ENCODE assay signal across 17 cellular contexts in genomic region chr5:80164799-80165198, GRCh38.
DNase-seq lines count a peak whose midpoint lies in the region; ATAC-seq and TF ChIP-seq lines count a peak whose summit lies in the region.
"Had no signal": no experiment of that assay in that cellular context is flagged by ENCODE, and none has a peak within 500 bp of the region (broad histone marks: within the 10 kb centered on the region; RNA-seq: fewer than 3 reads in every experiment).

No MANE protein-coding gene starts in this region.

- no peaks in the 10 kb centered on the region for H3K27me3 Mint-ChIP-seq in activated naive CD4-positive, alpha-beta T cell treated with anti-CD3 and anti-CD28 coated beads, Interleukin-2, amount 50 U/mL, for 24 hours
- H3K27me3 Mint-ChIP-seq in Caco-2 (ENCODE audit: insufficient read depth, unreplicated experiment) (no peaks in the 10 kb centered on the region), progenitor cell of endocrine pancreas (no peaks in the 10 kb centered on the region), type B pancreatic cell (no peaks in the 10 kb centered on the region)
- H3K27me3 Mint-ChIP-seq in central memory CD8-positive, alpha-beta T cell = no peaks in the 10 kb centered on the region

- H4K20me1 ChIP-seq in GM23248 (ENCODE audit: insufficient read depth) = no peaks in the 10 kb centered on the region

- no peak for ATAC-seq in central memory CD8-positive, alpha-beta T cell (replicated peaks; ENCODE audit: extremely low read depth, poor library complexity, severe bottlenecking)
- ATAC-seq: K562 had no signal

- H3K9me3 Mint-ChIP-seq in activated naive CD4-positive, alpha-beta T cell treated with anti-CD3 and anti-CD28 coated beads, Interleukin-2, amount 50 U/mL, for 24 hours = peaks cover 4% of the 10 kb centered on the region
- peaks cover 12% of the 10 kb centered on the region for H3K9me3 Mint-ChIP-seq in Caco-2 (ENCODE audit: unreplicated experiment)
- no peaks in the 10 kb centered on the region for H3K9me3 Mint-ChIP-seq in central memory CD8-positive, alpha-beta T cell
- peaks cover 16% of the 10 kb centered on the region for H3K9me3 Mint-ChIP-seq in progenitor cell of endocrine pancreas (ENCODE audit: low read depth)
- H3K9me3 Mint-ChIP-seq in type B pancreatic cell = no peaks in the 10 kb centered on the region

- BruUV-seq in Caco-2 (replicated peaks; lab: Mats Ljungman, UMichigan) = no TSS peak

- DNase-seq in activated naive CD4-positive, alpha-beta T cell treated with anti-CD3 and anti-CD28 coated beads, Interleukin-2, amount 50 U/mL, for 16 hours = no peak
- no peak for DNase-seq in Caco-2
- no peak for DNase-seq in central memory CD8-positive, alpha-beta T cell (ENCODE audit: low spot score in 2 of 2)
- DNase-seq in progenitor cell of endocrine pancreas (ENCODE audit: low spot score, unreplicated experiment) = no peak
- no peak for DNase-seq in type B pancreatic cell (ENCODE audit: extremely low spot score, unreplicated experiment)
- DNase-seq in spleen = no peak
- DNase-seq in GM23248 = no peak
- DNase-seq: C1 segment of cervical spinal cord; DMS79 treated with DMSO at 0.1 percent for 48 hours; NCI-H187; NK-92 treated with Interleukin-12 subunit alpha and Interleukin-12 subunit beta, amount 100 ng/mL, for 24 hours; RPMI8226; SIG-M5 had no signal

- TF ChIP-seq CTCF in Caco-2 (IDR thresholded peaks at IDR 0.05; ENCODE audit: insufficient read depth in 1 of 2, low read depth in 1 of 2, low read length in 1 of 2, severe bottlenecking in 1 of 2, unreplicated experiment in 1 of 2) (no peak), progenitor cell of endocrine pancreas (IDR thresholded peaks at IDR 0.05; ENCODE audit: unreplicated experiment) (no peak), type B pancreatic cell (conservative IDR thresholded peaks at IDR 0.05) (no peak), spleen (IDR thresholded peaks at IDR 0.05 in 8 of 11, conservative IDR thresholded peaks at IDR 0.05 in 3 of 11) (no peak)

- CTCF ChIA-PET in Caco-2 (lab: Charles Lee) = interaction anchor here (0.5 to 2.4 kb wide), 3 partner anchors 40 to 91 kb away, joined by 5 to 15 read pairs (median 10); partner anchors contain the start of gene SERINC5

- WGBS in spleen, 5 donors = 78 to 91% (median 90%) methylated on average over 1 of the region's 1 CpG
- WGBS in GM23248 (ENCODE audit: low coverage in 1 of 2, low lambda C conversion rate in 2 of 2, missing lambda C conversion rate in 2 of 2), 2 experiments = 85 to 93% methylated on average over 1 of the region's 1 CpG

- H3K4me1 Mint-ChIP-seq in activated naive CD4-positive, alpha-beta T cell treated with anti-CD3 and anti-CD28 coated beads, Interleukin-2, amount 50 U/mL, for 24 hours = peaks cover 71% of the 10 kb centered on the region
- H3K4me1 Mint-ChIP-seq in Caco-2 (ENCODE audit: low read depth, unreplicated experiment) (peaks cover 60% of the 10 kb centered on the region), progenitor cell of endocrine pancreas (ENCODE audit: low read depth) (peaks cover 24% of the 10 kb centered on the region), type B pancreatic cell (ENCODE audit: unreplicated experiment) (peaks cover 21% of the 10 kb centered on the region)
- peaks cover 6% of the 10 kb centered on the region for H3K4me1 Mint-ChIP-seq in central memory CD8-positive, alpha-beta T cell

- POLR2A ChIA-PET in Caco-2 (lab: Charles Lee) = interaction anchor here (0.5 to 1.6 kb wide), 4 partner anchors 17 to 93 kb away, joined by 4 to 5 read pairs (median 4); partner anchors contain the start of gene SERINC5

- H3K36me3 ChIP-seq in Caco-2 (ENCODE audit: control insufficient read depth, insufficient read depth, low read length) = peaks cover 7% of the 10 kb centered on the region; the same call in 1 of the 2 replicates
- peaks cover 0 to 64% (median 2%) of the 10 kb centered on the region in 6 donors for H3K36me3 ChIP-seq in spleen
- peaks cover 3% of the 10 kb centered on the region for H3K36me3 ChIP-seq in GM23248 (ENCODE audit: low read depth)

- H3K4me3 ChIP-seq in Caco-2 (ENCODE audit: low read depth, low read length) (no peak overlapping the region), spleen (no peak overlapping the region), GM23248 (no peak overlapping the region)
- H3K4me3 ChIP-seq: HAP-1, K562 had no signal

- no peaks in the 10 kb centered on the region; the same call in 1 of the 2 replicates for H3K9me3 ChIP-seq in Caco-2
- no peaks in the 10 kb centered on the region for H3K9me3 ChIP-seq in spleen
- H3K9me3 ChIP-seq in GM23248 (ENCODE audit: low read depth) = no peaks in the 10 kb centered on the region
- H3K9me3 ChIP-seq: HAP-1 had no signal

- intact Hi-C loops in Caco-2 (cut with micrococcal nuclease; ENCODE audit: unreplicated experiment) (loop anchor here (1.0 to 5.0 kb wide), 5 partner anchors 20 to 93 kb away; partner anchors contain the start of gene SERINC5), spleen (cut with DNase I; ENCODE audit: low total_unique reads) (no loop called here)

- peaks cover 40% of the 10 kb centered on the region for H3K4me1 ChIP-seq in Caco-2
- peaks cover 0 to 33% (median 4%) of the 10 kb centered on the region in 6 donors for H3K4me1 ChIP-seq in spleen
- H3K4me1 ChIP-seq in GM23248 (ENCODE audit: insufficient read depth) = no peaks in the 10 kb centered on the region

- in situ Hi-C loops in GM23248 (cut with MboI) = no loop called here

- no peaks in the 10 kb centered on the region for H3K79me2 ChIP-seq in GM23248 (ENCODE audit: insufficient read depth)

- no peak overlapping the region for H3K9ac ChIP-seq in GM23248

- H3F3A ChIP-seq in GM23248 (ENCODE audit: insufficient read depth) = no peaks in the 10 kb centered on the region

- TF ChIP-seq POLR2A in spleen (IDR thresholded peaks at IDR 0.05) = no peak

- H3K27ac ChIP-seq in spleen (no peak overlapping the region), GM23248 (no peak overlapping the region)
- H3K27ac ChIP-seq: HL-60 had no signal

- H3K27ac Mint-ChIP-seq in activated naive CD4-positive, alpha-beta T cell treated with anti-CD3 and anti-CD28 coated beads, Interleukin-2, amount 50 U/mL, for 24 hours = peak overlapping the region; percentile 74
- peak overlapping the region; percentile 70 for H3K27ac Mint-ChIP-seq in Caco-2 (ENCODE audit: unreplicated experiment)
- peak overlapping the region; percentile 29 for H3K27ac Mint-ChIP-seq in central memory CD8-positive, alpha-beta T cell (ENCODE audit: low read depth)
- peak overlapping the region; percentile 60 for H3K27ac Mint-ChIP-seq in progenitor cell of endocrine pancreas
- H3K27ac Mint-ChIP-seq in type B pancreatic cell = no peak overlapping the region

- H2AFZ ChIP-seq in GM23248 = no peak overlapping the region

- no peak overlapping the region for H3K4me3 Mint-ChIP-seq in activated naive CD4-positive, alpha-beta T cell treated with anti-CD3 and anti-CD28 coated beads, Interleukin-2, amount 50 U/mL, for 24 hours
- H3K4me3 Mint-ChIP-seq in Caco-2 (ENCODE audit: unreplicated experiment) (peak overlapping the region; percentile 27), progenitor cell of endocrine pancreas (ENCODE audit: low read depth) (no peak overlapping the region), type B pancreatic cell (no peak overlapping the region)
- no peak overlapping the region for H3K4me3 Mint-ChIP-seq in central memory CD8-positive, alpha-beta T cell

- H3K4me2 ChIP-seq in GM23248 (ENCODE audit: unreplicated experiment) = no peak overlapping the region

- no peaks in the 10 kb centered on the region for H3K9me2 ChIP-seq in GM23248 (ENCODE audit: insufficient read depth)

- H3K36me3 Mint-ChIP-seq in activated naive CD4-positive, alpha-beta T cell treated with anti-CD3 and anti-CD28 coated beads, Interleukin-2, amount 50 U/mL, for 24 hours = peaks cover 37% of the 10 kb centered on the region
- H3K36me3 Mint-ChIP-seq in Caco-2 (ENCODE audit: insufficient read depth, unreplicated experiment) (peaks cover 100% of the 10 kb centered on the region), progenitor cell of endocrine pancreas (ENCODE audit: insufficient read depth) (peaks cover 73% of the 10 kb centered on the region), type B pancreatic cell (peaks cover 52% of the 10 kb centered on the region)
- H3K36me3 Mint-ChIP-seq in central memory CD8-positive, alpha-beta T cell (ENCODE audit: insufficient read depth) = peaks cover 39% of the 10 kb centered on the region

- H3K27me3 ChIP-seq in Caco-2 (replicated peaks; ENCODE audit: control insufficient read depth, insufficient read depth, low read length) (no peaks in the 10 kb centered on the region), spleen (replicated peaks in 1 of 7) (no peaks in the 10 kb centered on the region), GM23248 (replicated peaks; ENCODE audit: insufficient read depth) (no peaks in the 10 kb centered on the region)
